In genomic region chr4:2799971-2800690, GRCh38 we compare ENCODE assay signal across 2 cellular contexts.
TF ChIP-seq lines count a peak whose summit lies in the region.

No MANE protein-coding gene starts in this region.

TF ChIP-seq in SK-N-SH, 30 proteins besides CTCF, POLR2A, EP300 and RAD21 (continued from another document):
- TF ChIP-seq RXRA (IDR thresholded peaks at IDR 0.05; ENCODE audit: borderline replicate concordance, low read depth) = no peak
- no peak for TF ChIP-seq TEAD4 (IDR thresholded peaks at IDR 0.05; ENCODE audit: borderline replicate concordance, insufficient read depth)
- TF ChIP-seq SIN3A (IDR thresholded peaks at IDR 0.05; ENCODE audit: borderline replicate concordance, low read depth, low read length) = no peak
- TF ChIP-seq TCF12 (IDR thresholded peaks at IDR 0.05) = no peak
- no peak for TF ChIP-seq MAX (IDR thresholded peaks at IDR 0.05; ENCODE audit: low read depth)
- no peak for TF ChIP-seq FOSL2 (IDR thresholded peaks at IDR 0.05; ENCODE audit: borderline replicate concordance, low read depth)
- no peak for TF ChIP-seq NFIC (IDR thresholded peaks at IDR 0.05; ENCODE audit: borderline replicate concordance)
- TF ChIP-seq RCOR1 (IDR thresholded peaks at IDR 0.05; ENCODE audit: low read length) = no peak
- no peak for TF ChIP-seq ZBTB33 (IDR thresholded peaks at IDR 0.05; ENCODE audit: borderline replicate concordance, low read depth)
- TF ChIP-seq USF1 (IDR thresholded peaks at IDR 0.05; ENCODE audit: borderline replicate concordance, low read depth) = no peak
- TF ChIP-seq IRF3 (IDR thresholded peaks at IDR 0.05; ENCODE audit: low read depth, low read length) = no peak

TF ChIP-seq in SK-N-SH treated with all-trans-retinoic acid at 6 μM for 48 hours, 23 proteins besides CTCF, POLR2A, EP300 and RAD21 (continued from another document):
- no peak for TF ChIP-seq TSHZ2 (CRISPR knock-in tag; IDR thresholded peaks at IDR 0.05)
- TF ChIP-seq ZNF8 (CRISPR knock-in tag; IDR thresholded peaks at IDR 0.05) = no peak
- no peak for TF ChIP-seq SNAI2 (CRISPR knock-in tag; IDR thresholded peaks at IDR 0.05)
- no peak for TF ChIP-seq OSR1 (CRISPR knock-in tag; IDR thresholded peaks at IDR 0.05)
- no peak for TF ChIP-seq CREB5 (CRISPR knock-in tag; IDR thresholded peaks at IDR 0.05; ENCODE audit: low read depth)
- TF ChIP-seq ZNF565 (CRISPR knock-in tag; conservative IDR thresholded peaks at IDR 0.05; ENCODE audit: low read depth) = no peak
- no peak for TF ChIP-seq ARNTL (CRISPR knock-in tag; IDR thresholded peaks at IDR 0.05; ENCODE audit: borderline replicate concordance, low read depth)
- no peak for TF ChIP-seq ESRRG (CRISPR knock-in tag; IDR thresholded peaks at IDR 0.05)
- TF ChIP-seq GLIS3 (CRISPR knock-in tag; IDR thresholded peaks at IDR 0.05) = no peak
- TF ChIP-seq CSDC2 (CRISPR knock-in tag; IDR thresholded peaks at IDR 0.05) = no peak
- no peak for TF ChIP-seq ZC3H10 (CRISPR knock-in tag; IDR thresholded peaks at IDR 0.05)
- no peak for TF ChIP-seq TCF4 (CRISPR knock-in tag; IDR thresholded peaks at IDR 0.05; ENCODE audit: borderline replicate concordance)
- no peak for TF ChIP-seq PATZ1 (CRISPR knock-in tag; IDR thresholded peaks at IDR 0.05; ENCODE audit: borderline replicate concordance)
- no peak for TF ChIP-seq ZFP3 (CRISPR knock-in tag; IDR thresholded peaks at IDR 0.05)
- no peak for TF ChIP-seq ISL1 (CRISPR knock-in tag; IDR thresholded peaks at IDR 0.05)
- no peak for TF ChIP-seq RARB (CRISPR knock-in tag; IDR thresholded peaks at IDR 0.05)
